8 cellular contexts compared by ENCODE assay signal in genomic region chrY:7085606-7086005, GRCh38.
DNase-seq lines count a peak whose midpoint lies in the region; ATAC-seq and TF ChIP-seq lines count a peak whose summit lies in the region.

No MANE protein-coding gene starts in this region.

- H3K4me3 ChIP-seq in GM12864 (ENCODE audit: low read depth, low read length) (no peak overlapping the region), left ventricle myocardium inferior (no peak overlapping the region)

- H3K9me3 ChIP-seq in left ventricle myocardium inferior (replicated peaks) = no peaks in the 10 kb centered on the region

- H3K9me3 Mint-ChIP-seq in activated CD4-positive, alpha-beta T cell treated with anti-CD3 and anti-CD28 coated beads, Interleukin-2, amount 10 ng/mL, durations not matched to agents 24 days and 14 days = no peaks in the 10 kb centered on the region

- intact Hi-C loops in activated CD4-positive, alpha-beta T cell treated with anti-CD3 and anti-CD28 coated beads, Interleukin-2, amount 10 ng/mL, durations not matched to agents 24 days and 14 days (cut with micrococcal nuclease) = loop anchor here (1.0 kb wide), 1 partner anchor 121 kb away; no protein-coding TSS in a partner anchor
- intact Hi-C loops in left ventricle myocardium inferior (cut with micrococcal nuclease) = loop anchor here (10.0 kb wide), 1 partner anchor 121 kb away; no protein-coding TSS in a partner anchor

- peak; percentile 70 for TF ChIP-seq CTCF in GM12864 (IDR thresholded peaks at IDR 0.05; ENCODE audit: low read depth, low read length, missing control alignments)
- TF ChIP-seq CTCF in left ventricle myocardium inferior (IDR thresholded peaks at IDR 0.05; ENCODE audit: borderline replicate concordance) = peak; percentile 74

- no peaks in the 10 kb centered on the region for H3K36me3 Mint-ChIP-seq in activated CD4-positive, alpha-beta T cell treated with anti-CD3 and anti-CD28 coated beads, Interleukin-2, amount 10 ng/mL, durations not matched to agents 24 days and 14 days (ENCODE audit: low read depth)

- no peak overlapping the region for H3K27ac Mint-ChIP-seq in activated CD4-positive, alpha-beta T cell treated with anti-CD3 and anti-CD28 coated beads, Interleukin-2, amount 10 ng/mL, durations not matched to agents 24 days and 14 days

- peak; percentile 84 for ATAC-seq in HG03460 (IDR thresholded peaks at IDR 0.05; ENCODE audit: unreplicated experiment)
- peak; percentile 55 for ATAC-seq in stimulated activated naive CD8-positive, alpha-beta T cell treated with anti-CD3 and anti-CD28 coated beads, Interleukin-15, Interleukin-2, amounts not matched to agents 100 U/mL and 50 U/mL, for 24 hours

- no peaks in the 10 kb centered on the region for H3K4me1 ChIP-seq in left ventricle myocardium inferior

- no peaks in the 10 kb centered on the region for H3K27me3 ChIP-seq in left ventricle myocardium inferior (ENCODE audit: low read depth)

- H3K27ac ChIP-seq in left ventricle myocardium inferior (replicated peaks) = no peak overlapping the region

- H3K4me3 Mint-ChIP-seq in activated CD4-positive, alpha-beta T cell treated with anti-CD3 and anti-CD28 coated beads, Interleukin-2, amount 10 ng/mL, durations not matched to agents 24 days and 14 days = no peak overlapping the region

- no peaks in the 10 kb centered on the region for H3K36me3 ChIP-seq in left ventricle myocardium inferior

- peaks cover 4% of the 10 kb centered on the region for H3K27me3 Mint-ChIP-seq in activated CD4-positive, alpha-beta T cell treated with anti-CD3 and anti-CD28 coated beads, Interleukin-2, amount 10 ng/mL, durations not matched to agents 24 days and 14 days

- peaks cover 16% of the 10 kb centered on the region for H3K4me1 Mint-ChIP-seq in activated CD4-positive, alpha-beta T cell treated with anti-CD3 and anti-CD28 coated beads, Interleukin-2, amount 10 ng/mL, durations not matched to agents 24 days and 14 days

- DNase-seq in GM12864 (ENCODE audit: low read depth) = peak; percentile 37
- peak; percentile 93 for DNase-seq in activated CD4-positive, alpha-beta T cell treated with anti-CD3 and anti-CD28 coated beads, Interleukin-2, amount 10 ng/mL, durations not matched to agents 24 days and 14 days
- peak; percentile 56 for DNase-seq in left ventricle myocardium inferior
- DNase-seq in stimulated activated naive CD8-positive, alpha-beta T cell treated with anti-CD3 and anti-CD28 coated beads, Interleukin-15, Interleukin-2, amounts not matched to agents 100 U/mL and 50 U/mL, for 24 hours = peak; percentile 71
- DNase-seq in NCI-H2081 treated with DMSO at 0.1 percent for 48 hours (lab: John Stamatoyannopoulos, UW) = no peak
- DNase-seq in NCI-H2227 treated with DMSO at 0.1 percent for 48 hours (lab: John Stamatoyannopoulos, UW) = no peak
- DNase-seq in SIG-M5 treated with dmso at 0.1 percent for 504 hours (lab: John Stamatoyannopoulos, UW; ENCODE audit: unreplicated experiment) = no peak

Comparison
In these comparisons a context has a peak if more than half of its experiments do, and no peak if none do; other contexts are left out.
1. DNase-seq: peak in GM12864 (single experiment), activated CD4-positive, alpha-beta T cell treated with anti-CD3 and anti-CD28 coated beads, Interleukin-2, amount 10 ng/mL, durations not matched to agents 24 days and 14 days (single experiment), left ventricle myocardium inferior (single experiment) and stimulated activated naive CD8-positive, alpha-beta T cell treated with anti-CD3 and anti-CD28 coated beads, Interleukin-15, Interleukin-2, amounts not matched to agents 100 U/mL and 50 U/mL, for 24 hours (single experiment); none in NCI-H2081 treated with DMSO at 0.1 percent for 48 hours (single experiment), NCI-H2227 treated with DMSO at 0.1 percent for 48 hours (single experiment) and SIG-M5 treated with dmso at 0.1 percent for 504 hours (single experiment).